Comparison of ENCODE assay signal across 23 cellular contexts in the genomic region with DNA sequence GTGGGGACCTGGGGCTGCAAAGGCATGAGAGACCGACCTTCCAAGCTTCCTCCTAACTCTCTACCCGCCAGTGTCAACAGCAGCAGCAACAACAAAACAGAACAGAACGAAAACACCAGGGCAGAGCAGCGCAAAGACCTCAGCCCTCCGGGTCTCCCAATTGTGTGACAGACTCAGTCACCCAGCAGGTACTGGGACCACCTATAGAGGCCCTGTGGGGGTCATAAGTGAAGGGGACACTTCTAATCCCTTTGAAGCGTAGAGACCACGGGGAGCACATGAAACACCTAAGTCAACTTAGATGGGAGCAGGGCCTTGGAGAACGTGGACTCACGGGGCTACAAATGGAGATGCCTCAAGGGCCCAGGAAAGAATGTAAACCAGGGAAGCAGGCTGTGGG. TPM values are rescaled to one million over a fixed set of nuclear protein-coding genes. Genes with fewer than 3 reads are reported as not detected.
"Had no signal": no experiment of that assay in that cellular context is flagged by ENCODE, and none has a peak within 500 bp of the region (broad histone marks: within the 10 kb centered on the region; RNA-seq: fewer than 3 reads in every experiment).

No MANE protein-coding gene starts in this region.

- DNase-seq: activated CD4-positive, alpha-beta T cell treated with anti-CD3 and anti-CD28 coated beads for 4 hours; activated CD8-positive, alpha-beta memory T cell treated with anti-CD3 and anti-CD28 coated beads, Interleukin-2, amount 50 U/mL, for 4 hours; activated CD8-positive, alpha-beta T cell treated with anti-CD3 and anti-CD28 coated beads for 36 hours; activated naive CD4-positive, alpha-beta T cell treated with anti-CD3 and anti-CD28 coated beads, Interleukin-2, amount 50 U/mL, for 16 hours; activated T-cell treated with anti-CD3 and anti-CD28 coated beads, Interleukin-2, amount 50 U/mL, for 72 hours; aorta; caudate nucleus; NCI-H1048; NCI-H1930; NCI-H2171; NCI-H510A; NCI-H526 treated with DMSO at 0.1 percent for 48 hours; NK-92 treated with Interleukin-12 subunit alpha and Interleukin-12 subunit beta, amount 100 ng/mL, for 24 hours; OCI-M1; RPMI8226; T-cell; T-helper 2 cell had no signal

- H3K27ac ChIP-seq: breast epithelium, SK-N-MC, WERI-Rb-1 had no signal

- H3K9me3 ChIP-seq: breast epithelium had no signal

- H3K4me1 ChIP-seq: breast epithelium had no signal

- H3K27me3 ChIP-seq: breast epithelium had no signal

- ATAC-seq: activated CD4-positive, CD25-positive, alpha-beta regulatory T cell treated with anti-CD3 and anti-CD28 coated beads, Interleukin-2, amount 50 U/mL, for 24 hours; activated CD8-positive, alpha-beta T cell treated with anti-CD3 and anti-CD28 coated beads for 36 hours; activated T-cell treated with anti-CD3 and anti-CD28 coated beads, Interleukin-2, amount 50 U/mL, for 72 hours; Panc1; Right ventricle myocardium inferior; T-cell had no signal

- H3K4me3 ChIP-seq: breast epithelium, SK-N-MC had no signal

- H3K36me3 ChIP-seq: breast epithelium, WERI-Rb-1 had no signal

RNA-seq across cellular contexts. Expression of a gene that starts 12.6 kb away (rescaled TPM):
- polyA plus RNA-seq: aorta had no signal
